8 cellular contexts compared by ENCODE assay signal in genomic region chr4:183905081-183905592, GRCh38. TPM values are rescaled to one million over a fixed set of nuclear protein-coding genes. Genes with fewer than 3 reads are reported as not detected.
DNase-seq lines count a peak whose midpoint lies in the region; ATAC-seq and TF ChIP-seq lines count a peak whose summit lies in the region.

Gene STOX2 (plus strand): TSS chr4:183905307. CDS start chr4:183906791, 1,484 bp downstream.

- H3K9me3 Mint-ChIP-seq in stimulated activated naive CD8-positive, alpha-beta T cell treated with anti-CD3 and anti-CD28 coated beads, Interleukin-15, amount 100 ng/mL, for 72 hours = no peaks in the 10 kb centered on the region

- H3K4me3 Mint-ChIP-seq in stimulated activated naive CD8-positive, alpha-beta T cell treated with anti-CD3 and anti-CD28 coated beads, Interleukin-15, amount 100 ng/mL, for 72 hours = peak within 1 kb of the TSS; percentile 52 to 73

- DNase-seq in HEK293T (ENCODE audit: extremely low spot score) = peak; percentile 62
- DNase-seq in RWPE2 (ENCODE audit: low spot score) = no peak
- DNase-seq in lower leg skin (ENCODE audit: low spot score in 2 of 2) = peak; percentile 53 to 91
- DNase-seq in stimulated activated naive CD8-positive, alpha-beta T cell treated with anti-CD3 and anti-CD28 coated beads, Interleukin-15, amount 100 ng/mL, for 72 hours = peak; percentile 8 to 15
- DNase-seq in NCI-H1436 treated with DMSO at 0.1 percent for 48 hours (lab: John Stamatoyannopoulos, UW) = no peak

- POLR2A ChIA-PET in HEK293T (lab: Yijun Ruan, JAX) = interaction anchor here (0.8 to 4.2 kb wide), 11 partner anchors 8 to 199 kb away, joined by 3 to 37 read pairs (median 3); no protein-coding TSS in a partner anchor

- no peak within 1 kb of the TSS for H3K27ac Mint-ChIP-seq in stimulated activated naive CD8-positive, alpha-beta T cell treated with anti-CD3 and anti-CD28 coated beads, Interleukin-15, amount 100 ng/mL, for 72 hours

- H3K27me3 Mint-ChIP-seq in stimulated activated naive CD8-positive, alpha-beta T cell treated with anti-CD3 and anti-CD28 coated beads, Interleukin-15, amount 100 ng/mL, for 72 hours = peaks cover 81% of the 10 kb centered on the region

- H3K4me3 ChIP-seq in ACC112 (ENCODE audit: low read depth, low read length) (peak within 1 kb of the TSS; percentile 24), RWPE2 (ENCODE audit: severe bottlenecking) (peak within 1 kb of the TSS; percentile 33), ectodermal cell (ENCODE audit: insufficient read depth, low read depth, low read length) (peak within 1 kb of the TSS; percentile 57), lower leg skin (ENCODE audit: low read depth, poor library complexity, severe bottlenecking) (peak within 1 kb of the TSS; percentile 66)

- H3K27me3 ChIP-seq in ACC112 (ENCODE audit: insufficient read depth, low read length) (peaks cover 66% of the 10 kb centered on the region), RWPE2 (ENCODE audit: insufficient read depth, poor library complexity, severe bottlenecking) (peaks cover 21% of the 10 kb centered on the region), ectodermal cell (ENCODE audit: control insufficient read depth, insufficient read depth, low read length, poor library complexity, severe bottlenecking) (peaks cover 24% of the 10 kb centered on the region)

- CTCF ChIA-PET in HEK293T (lab: Yijun Ruan, JAX) = interaction anchor here (1.6 kb wide), 1 partner anchor 195 kb away, joined by 4 read pairs; no protein-coding TSS in a partner anchor

- TF ChIP-seq CTCF in RWPE2 (IDR thresholded peaks at IDR 0.05; ENCODE audit: poor library complexity, severe bottlenecking) = no peak
- TF ChIP-seq CTCF in lower leg skin (IDR thresholded peaks at IDR 0.05) = no peak

- peak within 1 kb of the TSS; percentile 6 for H2AFZ ChIP-seq in ACC112 (ENCODE audit: low read length, unreplicated experiment)

- H3K79me2 ChIP-seq in ACC112 (ENCODE audit: control insufficient read depth, insufficient read depth, low read length, unreplicated experiment) = no peaks in the 10 kb centered on the region

- TF ChIP-seq POLR2A in lower leg skin (IDR thresholded peaks at IDR 0.05) = no peak

- peaks cover 16% of the 10 kb centered on the region for H3K4me1 Mint-ChIP-seq in stimulated activated naive CD8-positive, alpha-beta T cell treated with anti-CD3 and anti-CD28 coated beads, Interleukin-15, amount 100 ng/mL, for 72 hours

- no peaks in the 10 kb centered on the region for H3K36me3 ChIP-seq in ACC112 (ENCODE audit: insufficient read depth, low read length)
- no peaks in the 10 kb centered on the region for H3K36me3 ChIP-seq in RWPE2 (ENCODE audit: low read depth)
- no peaks in the 10 kb centered on the region for H3K36me3 ChIP-seq in ectodermal cell (ENCODE audit: control insufficient read depth, insufficient read depth, low read length)

- intact Hi-C loops in lower leg skin (cut with DNase I; ENCODE audit: low total_unique reads) = no loop called here

- H3K9me3 ChIP-seq in RWPE2 (ENCODE audit: severe bottlenecking) (no peaks in the 10 kb centered on the region), ectodermal cell (ENCODE audit: control insufficient read depth, low read length) (no peaks in the 10 kb centered on the region)

- WGBS in ectodermal cell, 2 experiments = 1% methylated on average over 45 of the region's 45 CpGs
- WGBS in lower leg skin, 2 donors = 0 to 1% methylated on average over 30 to 45 of the region's 45 CpGs

- H3K27ac ChIP-seq in ACC112 (ENCODE audit: low read depth, low read length) (no peak within 1 kb of the TSS), RWPE2 (ENCODE audit: poor library complexity, severe bottlenecking) (no peak within 1 kb of the TSS), ectodermal cell (ENCODE audit: insufficient read depth, low read depth, low read length, poor library complexity, severe bottlenecking) (peak within 1 kb of the TSS; percentile 37)

- no peaks in the 10 kb centered on the region for H3K4me1 ChIP-seq in ACC112 (ENCODE audit: control insufficient read depth, insufficient read depth, low read length, unreplicated experiment)
- H3K4me1 ChIP-seq in RWPE2 (ENCODE audit: insufficient read depth, poor library complexity, severe bottlenecking) = peaks cover 4% of the 10 kb centered on the region
- no peaks in the 10 kb centered on the region for H3K4me1 ChIP-seq in ectodermal cell (ENCODE audit: control insufficient read depth, insufficient read depth, low read length)

- ATAC-seq in RWPE2 (ENCODE audit: low read depth) = peak; percentile 84
- peak; percentile 62 for ATAC-seq in stimulated activated naive CD8-positive, alpha-beta T cell treated with anti-CD3 and anti-CD28 coated beads, Interleukin-15, amount 100 ng/mL, for 72 hours
- ATAC-seq in HG02642 (IDR thresholded peaks at IDR 0.05; ENCODE audit: poor library complexity, unreplicated experiment) = no peak

TF ChIP-seq in HEK293T, 16 proteins besides CTCF, POLR2A, EP300 and RAD21:
- TF ChIP-seq NFRKB (IDR thresholded peaks at IDR 0.05) = no peak
- 0 out of 2 replicates have a peak, but pooled peaks have one; percentile 3 for TF ChIP-seq L3MBTL2 (conservative IDR thresholded peaks at IDR 0.05)

RNA-seq across cellular contexts. Expression of gene STOX2, which starts in this region (rescaled TPM):
- 23.3 TPM for polyA plus RNA-seq in ectodermal cell (2013, experiment 1 of 4)
- polyA plus RNA-seq in ectodermal cell (2013, experiment 2 of 4) = 20.0 TPM
- 19.1 TPM for polyA plus RNA-seq in ectodermal cell (2013, experiment 3 of 4)
- 23.6 TPM for polyA plus RNA-seq in ectodermal cell (2013, experiment 4 of 4)
- 10 to 100 TPM in 2 of 4 donors, 1 to 10 TPM in 2; 4.2 to 14.9 (median 10.9) TPM for total RNA-seq in lower leg skin

Comparison
In these comparisons a context has a peak if more than half of its experiments do, and no peak if none do; other contexts are left out.
1. DNase-seq: peak in HEK293T (single experiment), lower leg skin (2 of 2) and stimulated activated naive CD8-positive, alpha-beta T cell treated with anti-CD3 and anti-CD28 coated beads, Interleukin-15, amount 100 ng/mL, for 72 hours (2 of 2); none in RWPE2 (single experiment) and NCI-H1436 treated with DMSO at 0.1 percent for 48 hours (single experiment).
2. Peak in every context shown above with its lines, with median percentiles within 50 percentile points of each other: H3K4me3 ChIP-seq.